In genomic region chr20:17905544-17905943, GRCh38 we compare ENCODE assay signal across 40 cellular contexts.
"Had no signal": no experiment of that assay in that cellular context is flagged by ENCODE, and none has a peak within 500 bp of the region (broad histone marks: within the 10 kb centered on the region; RNA-seq: fewer than 3 reads in every experiment).

No MANE protein-coding gene starts in this region.

- H3K27ac ChIP-seq: adrenal gland, ascending aorta, body of pancreas, brain microvascular endothelial cell, breast epithelium, cardiac muscle cell had no signal

- ATAC-seq: activated naive CD4-positive, alpha-beta T cell treated with anti-CD3 and anti-CD28 coated beads, Interleukin-2, amount 50 U/mL, for 72 hours; activated naive CD8-positive, alpha-beta T cell treated with anti-CD3 and anti-CD28 coated beads, Interleukin-2, amount 50 U/mL, for 24 hours; activated T-cell treated with anti-CD3 and anti-CD28 coated beads, Interleukin-2, amount 50 U/mL, for 4 hours; activated T-cell treated with anti-CD3 and anti-CD28 coated beads, Interleukin-2, amount 50 U/mL, for 72 hours; activated T-helper 17 cell treated with anti-CD3 and anti-CD28 coated beads, Interleukin-2, amount 50 U/mL, for 72 hours; body of pancreas had no signal

- H3K4me1 ChIP-seq: ascending aorta had no signal

- H3K36me3 Mint-ChIP-seq: activated naive CD4-positive, alpha-beta T cell treated with anti-CD3 and anti-CD28 coated beads, Interleukin-2, amount 10 ng/mL, durations not matched to agents 7 days and 5 days; activated naive CD4-positive, alpha-beta T cell treated with anti-CD3 and anti-CD28 coated beads, Interleukin-2, amount 50 U/mL, for 24 hours; activated naive CD4-positive, alpha-beta T cell treated with anti-CD3 and anti-CD28 coated beads, Interleukin-2, amount 50 U/mL, for 72 hours; activated naive CD8-positive, alpha-beta T cell; activated naive CD8-positive, alpha-beta T cell treated with anti-CD3 and anti-CD28 coated beads for 36 hours; activated naive CD8-positive, alpha-beta T cell treated with anti-CD3 and anti-CD28 coated beads, Interleukin-2, amount 10 ng/mL, durations not matched to agents 7 days and 5 days; brain had no signal

- H3K27ac Mint-ChIP-seq: activated naive CD4-positive, alpha-beta T cell treated with anti-CD3 and anti-CD28 coated beads for 36 hours; activated naive CD4-positive, alpha-beta T cell treated with anti-CD3 and anti-CD28 coated beads, Interleukin-2, amount 10 ng/mL, durations not matched to agents 7 days and 5 days; activated naive CD4-positive, alpha-beta T cell treated with anti-CD3 and anti-CD28 coated beads, Interleukin-2, amount 50 U/mL, for 24 hours; activated naive CD8-positive, alpha-beta T cell; activated naive CD8-positive, alpha-beta T cell treated with anti-CD3 and anti-CD28 coated beads for 36 hours; activated naive CD8-positive, alpha-beta T cell treated with anti-CD3 and anti-CD28 coated beads, Interleukin-2, amount 10 ng/mL, durations not matched to agents 7 days and 5 days; activated naive CD8-positive, alpha-beta T cell treated with anti-CD3 and anti-CD28 coated beads, Interleukin-2, amount 50 U/mL, for 24 hours; activated T-cell treated with anti-CD3 and anti-CD28 coated beads, Interleukin-2, amount 50 U/mL, for 24 hours; activated T-cell treated with anti-CD3 and anti-CD28 coated beads, Interleukin-2, amount 50 U/mL, for 72 hours; activated T-helper 1 cell treated with anti-CD3 and anti-CD28 coated beads, Interleukin-12 subunit alpha, Interleukin-12 subunit beta, Interleukin-2, Interleukin-4 antibody, amounts not matched to agents 30 ng/mL and 10 ng/mL and 1 ng/mL, durations not matched to agents 14 hours and 24 hours and 36 hours; activated T-helper 17 cell treated with anti-CD3 and anti-CD28 coated beads, Interleukin-2, amount 50 U/mL, for 72 hours; activated T-helper 2 cell treated with anti-CD3 and anti-CD28 coated beads, Interferon-gamma antibody, Interleukin-2, Interleukin-4, amounts not matched to agents 10 μg/mL and 5 μg/mL and 100 μg/mL, durations not matched to agents 14 hours and 24 hours and 36 hours; brain had no signal

- H3K36me3 ChIP-seq: adrenal gland, ascending aorta, brain microvascular endothelial cell, breast epithelium, cardiac muscle cell had no signal

- H3K27me3 ChIP-seq: adrenal gland, ascending aorta, body of pancreas, brain microvascular endothelial cell, breast epithelium, cardiac muscle cell had no signal

- DNase-seq: activated effector memory CD4-positive, alpha-beta T cell treated with anti-CD3 and anti-CD28 coated beads, Interleukin-2, amount 50 U/mL, for 16 hours; activated effector memory CD4-positive, alpha-beta T cell treated with Interleukin-2 at 50 U/mL for 16 hours; activated gamma-delta T cell; activated gamma-delta T cell treated with Interleukin-2 at 50 U/mL for 16 hours; activated naive CD4-positive, alpha-beta T cell; activated naive CD4-positive, alpha-beta T cell treated with anti-CD3 and anti-CD28 coated beads for 36 hours; activated naive CD4-positive, alpha-beta T cell treated with anti-CD3 and anti-CD28 coated beads, Interleukin-2, amount 10 ng/mL, durations not matched to agents 7 days and 5 days; activated naive CD4-positive, alpha-beta T cell treated with anti-CD3 and anti-CD28 coated beads, Interleukin-2, amount 50 U/mL, for 16 hours; activated naive CD4-positive, alpha-beta T cell treated with Interleukin-2 at 50 U/mL for 16 hours; activated naive CD8-positive, alpha-beta T cell treated with anti-CD3 and anti-CD28 coated beads for 36 hours; activated naive CD8-positive, alpha-beta T cell treated with anti-CD3 and anti-CD28 coated beads, Interleukin-2, amount 10 ng/mL, durations not matched to agents 7 days and 5 days; activated naive CD8-positive, alpha-beta T cell treated with anti-CD3 and anti-CD28 coated beads, Interleukin-2, amount 50 U/mL, for 24 hours; activated T-cell treated with anti-CD3 and anti-CD28 coated beads, Interleukin-2, amount 50 U/mL, for 1 hour; activated T-cell treated with anti-CD3 and anti-CD28 coated beads, Interleukin-2, amount 50 U/mL, for 24 hours; activated T-cell treated with anti-CD3 and anti-CD28 coated beads, Interleukin-2, amount 50 U/mL, for 4 hours; activated T-cell treated with anti-CD3 and anti-CD28 coated beads, Interleukin-2, amount 50 U/mL, for 48 hours; activated T-cell treated with anti-CD3 and anti-CD28 coated beads, Interleukin-2, amount 50 U/mL, for 72 hours; amniotic stem cell; amygdala; anterior cingulate cortex; aorta; body of pancreas; brain microvascular endothelial cell; caudate nucleus; central memory CD4-positive, alpha-beta T cell; cerebellar nuclear complex had no signal

- H3K27me3 Mint-ChIP-seq: activated naive CD4-positive, alpha-beta T cell treated with anti-CD3 and anti-CD28 coated beads, Interleukin-2, amount 50 U/mL, for 24 hours; central memory CD8-positive, alpha-beta T cell had no signal

- H3K4me1 Mint-ChIP-seq: activated naive CD4-positive, alpha-beta T cell treated with anti-CD3 and anti-CD28 coated beads, Interleukin-2, amount 50 U/mL, for 24 hours; activated naive CD8-positive, alpha-beta T cell treated with anti-CD3 and anti-CD28 coated beads for 36 hours had no signal

- H3K4me3 Mint-ChIP-seq: activated naive CD4-positive, alpha-beta T cell treated with anti-CD3 and anti-CD28 coated beads for 36 hours; activated naive CD4-positive, alpha-beta T cell treated with anti-CD3 and anti-CD28 coated beads, Interleukin-2, amount 10 ng/mL, durations not matched to agents 7 days and 5 days; activated naive CD4-positive, alpha-beta T cell treated with anti-CD3 and anti-CD28 coated beads, Interleukin-2, amount 50 U/mL, for 24 hours; activated naive CD8-positive, alpha-beta T cell; activated naive CD8-positive, alpha-beta T cell treated with anti-CD3 and anti-CD28 coated beads for 36 hours; activated naive CD8-positive, alpha-beta T cell treated with anti-CD3 and anti-CD28 coated beads, Interleukin-2, amount 10 ng/mL, durations not matched to agents 7 days and 5 days; activated naive CD8-positive, alpha-beta T cell treated with anti-CD3 and anti-CD28 coated beads, Interleukin-2, amount 50 U/mL, for 24 hours; activated T-cell treated with anti-CD3 and anti-CD28 coated beads, Interleukin-2, amount 50 U/mL, for 24 hours; activated T-cell treated with anti-CD3 and anti-CD28 coated beads, Interleukin-2, amount 50 U/mL, for 4 hours; activated T-cell treated with anti-CD3 and anti-CD28 coated beads, Interleukin-2, amount 50 U/mL, for 72 hours; activated T-helper 1 cell treated with anti-CD3 and anti-CD28 coated beads, Interleukin-12 subunit alpha, Interleukin-12 subunit beta, Interleukin-2, Interleukin-4 antibody, amounts not matched to agents 30 ng/mL and 10 ng/mL and 1 ng/mL, durations not matched to agents 14 hours and 24 hours and 36 hours; activated T-helper 17 cell treated with anti-CD3 and anti-CD28 coated beads, Interleukin-2, amount 50 U/mL, for 72 hours; brain; central memory CD8-positive, alpha-beta T cell had no signal

- FAIRE-seq: astrocyte, bronchial epithelial cell had no signal

- H3K9me3 Mint-ChIP-seq: activated naive CD4-positive, alpha-beta T cell treated with anti-CD3 and anti-CD28 coated beads for 36 hours; activated naive CD4-positive, alpha-beta T cell treated with anti-CD3 and anti-CD28 coated beads, Interleukin-2, amount 10 ng/mL, durations not matched to agents 7 days and 5 days; activated naive CD4-positive, alpha-beta T cell treated with anti-CD3 and anti-CD28 coated beads, Interleukin-2, amount 50 U/mL, for 24 hours; activated naive CD4-positive, alpha-beta T cell treated with anti-CD3 and anti-CD28 coated beads, Interleukin-2, amount 50 U/mL, for 72 hours; activated naive CD8-positive, alpha-beta T cell treated with anti-CD3 and anti-CD28 coated beads for 36 hours; activated naive CD8-positive, alpha-beta T cell treated with anti-CD3 and anti-CD28 coated beads, Interleukin-2, amount 10 ng/mL, durations not matched to agents 7 days and 5 days; activated naive CD8-positive, alpha-beta T cell treated with anti-CD3 and anti-CD28 coated beads, Interleukin-2, amount 50 U/mL, for 24 hours; activated T-cell treated with anti-CD3 and anti-CD28 coated beads, Interleukin-2, amount 50 U/mL, for 24 hours; activated T-cell treated with anti-CD3 and anti-CD28 coated beads, Interleukin-2, amount 50 U/mL, for 4 hours; activated T-cell treated with anti-CD3 and anti-CD28 coated beads, Interleukin-2, amount 50 U/mL, for 72 hours; activated T-helper 1 cell treated with anti-CD3 and anti-CD28 coated beads, Interleukin-12 subunit alpha, Interleukin-12 subunit beta, Interleukin-2, Interleukin-4 antibody, amounts not matched to agents 30 ng/mL and 10 ng/mL and 1 ng/mL, durations not matched to agents 14 hours and 24 hours and 36 hours; activated T-helper 17 cell treated with anti-CD3 and anti-CD28 coated beads, Interleukin-2, amount 50 U/mL, for 72 hours; activated T-helper 2 cell treated with anti-CD3 and anti-CD28 coated beads, Interferon-gamma antibody, Interleukin-2, Interleukin-4, amounts not matched to agents 10 μg/mL and 5 μg/mL and 100 μg/mL, durations not matched to agents 14 hours and 24 hours and 36 hours; brain; central memory CD8-positive, alpha-beta T cell had no signal

- H3K4me3 ChIP-seq: adrenal gland, ascending aorta, body of pancreas, breast epithelium, cardiac muscle cell had no signal

- H3K9me3 ChIP-seq: adrenal gland, ascending aorta, body of pancreas, breast epithelium had no signal
